In the genomic region with DNA sequence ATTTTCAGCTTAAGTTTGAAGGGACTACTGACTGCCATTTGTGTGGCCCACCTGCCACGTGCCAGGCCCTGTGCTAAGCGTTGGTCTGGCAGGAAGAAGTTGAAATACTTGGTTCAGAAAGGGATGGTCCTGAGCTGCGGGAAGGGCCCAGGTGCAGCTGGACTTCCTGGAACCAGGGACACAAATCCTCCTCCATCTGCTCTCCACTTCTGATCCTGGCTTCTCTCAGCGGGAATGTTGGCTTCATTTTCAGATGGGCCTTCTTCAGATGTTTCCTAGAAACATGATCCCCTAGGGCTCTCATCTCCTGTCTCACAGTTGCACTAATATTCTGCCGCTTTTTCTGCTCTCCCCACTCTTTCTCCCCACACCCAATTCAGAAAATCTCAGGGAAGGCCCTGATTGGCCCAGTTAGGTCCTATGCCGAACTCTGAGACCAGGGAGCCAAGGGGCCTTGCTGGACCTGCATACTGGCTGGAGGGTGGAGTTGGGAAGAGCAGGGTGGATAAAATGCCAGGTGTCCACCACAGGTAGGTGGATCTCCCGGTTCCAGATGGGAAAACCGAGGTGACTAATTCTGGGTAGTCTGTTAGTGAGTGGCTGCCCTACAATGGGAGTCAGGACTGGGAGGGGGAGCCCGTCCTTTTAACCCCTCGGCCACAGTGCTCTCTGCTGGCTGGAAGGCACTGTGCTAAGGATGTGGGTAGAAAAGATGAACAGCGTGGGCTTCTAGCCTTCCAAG, we compare ENCODE assay signal across 14 cellular contexts.
"Had no signal": no experiment of that assay in that cellular context is flagged by ENCODE, and none has a peak within 500 bp of the region (broad histone marks: within the 10 kb centered on the region; RNA-seq: fewer than 3 reads in every experiment).

No MANE protein-coding gene starts in this region.

- ATAC-seq: gastrocnemius medialis, sciatic nerve had no signal

- H3K36me3 ChIP-seq: gastrocnemius medialis had no signal

- DNase-seq: activated CD4-positive, alpha-beta T cell treated with anti-CD3 and anti-CD28 coated beads, Interleukin-2, amount 50 U/mL, for 1 hour; activated CD4-positive, CD25-positive, alpha-beta regulatory T cell; cortex of kidney; effector CD8-positive, alpha-beta T cell; gastrocnemius medialis; kidney glomerular epithelial cell; midbrain; posterior cingulate gyrus; stimulated activated CD4-positive, alpha-beta T cell treated with anti-CD3 and anti-CD28 coated beads, Interleukin-2, amount 100 ng/mL, for 24 hours; stimulated activated naive CD4-positive, alpha-beta T cell treated with Interleukin-2 at 50 U/mL for 16 hours; T-helper 1 cell; trophoblast cell had no signal

- H3K27me3 ChIP-seq: cardiac muscle cell, gastrocnemius medialis had no signal

- H3K4me3 ChIP-seq: cardiac muscle cell, gastrocnemius medialis had no signal
